Comparison of ENCODE assay signal across 8 cellular contexts in genomic region chr17:50547035-50547735, GRCh38. TPM values are rescaled to one million over a fixed set of nuclear protein-coding genes. Genes with fewer than 3 reads are reported as not detected.
DNase-seq lines count a peak whose midpoint lies in the region; ATAC-seq and TF ChIP-seq lines count a peak whose summit lies in the region.

Gene SPATA20, plus strand, starts transcription at chr17:50547174. Its CDS starts 35 bp downstream, at chr17:50547209.

- H4K20me1 ChIP-seq in DND-41 (ENCODE audit: insufficient read depth, low read length) = no peaks in the 10 kb centered on the region

- no peaks in the 10 kb centered on the region for H3K36me3 ChIP-seq in DND-41 (ENCODE audit: insufficient read depth, low read length)
- no peaks in the 10 kb centered on the region for H3K36me3 ChIP-seq in neuron (ENCODE audit: insufficient read depth, low read length)

- H3K4me2 ChIP-seq in DND-41 (ENCODE audit: insufficient read depth, low read length) = peak within 1 kb of the TSS; percentile 71

- peak; percentile 93 for TF ChIP-seq CTCF in DND-41 (IDR thresholded peaks at IDR 0.05; ENCODE audit: borderline replicate concordance, extremely low read depth, low read length, poor library complexity, severe bottlenecking)
- TF ChIP-seq CTCF in foreskin fibroblast (IDR thresholded peaks at IDR 0.05; ENCODE audit: low read depth, low read length) = peak; percentile 95

- H3K9ac ChIP-seq in DND-41 (ENCODE audit: low read depth, low read length) = peak within 1 kb of the TSS; percentile 66

- H3K4me3 ChIP-seq in DND-41 (ENCODE audit: low read depth in 1 of 2, low read length in 2 of 2) (peak within 1 kb of the TSS; percentile 16 to 59; a peak in 3 of 4 replicates), foreskin fibroblast (ENCODE audit: low read depth in 1 of 2, low read length in 2 of 2) (peak within 1 kb of the TSS; percentile 63 to 78), neuron (ENCODE audit: low read length) (peak within 1 kb of the TSS; percentile 53)

- H2AFZ ChIP-seq in DND-41 (ENCODE audit: low read depth, low read length) (peak within 1 kb of the TSS; percentile 74), neuron (ENCODE audit: low read depth, low read length) (peak within 1 kb of the TSS; percentile 58)

- DNase-seq in DND-41 (peak; percentile 84), LHCN-M2 (ENCODE audit: low read depth) (peak; percentile 79), SIG-M5 (lab: John Stamatoyannopoulos, UW) (peak; percentile 30), activated gamma-delta T cell (lab: John Stamatoyannopoulos, UW) (peak; percentile 73), foreskin fibroblast (peak; percentile 87 to 97), stromal cell of bone marrow (ENCODE audit: low read depth) (peak; percentile 81)

- H3K4me1 ChIP-seq in DND-41 (ENCODE audit: insufficient read depth, low read length) (peaks cover 26% of the 10 kb centered on the region), neuron (ENCODE audit: insufficient read depth, low read length) (peaks cover 14% of the 10 kb centered on the region)

- H3K27ac ChIP-seq in DND-41 (ENCODE audit: low read length) = peak within 1 kb of the TSS; percentile 58

- H3K9me3 ChIP-seq in DND-41 (ENCODE audit: insufficient read depth, low read length, severe bottlenecking) (no peaks in the 10 kb centered on the region), neuron (ENCODE audit: low read length) (no peaks in the 10 kb centered on the region)

- H3K27me3 ChIP-seq in DND-41 (ENCODE audit: insufficient read depth, low read length, poor library complexity) (no peaks in the 10 kb centered on the region), neuron (ENCODE audit: insufficient read depth, low read length) (no peaks in the 10 kb centered on the region)

- no peaks in the 10 kb centered on the region for H3K79me2 ChIP-seq in DND-41 (ENCODE audit: insufficient read depth, low read length)

- ATAC-seq in DND-41 (ENCODE audit: insufficient read depth, low read depth) (peak; percentile 87), GM21737 (IDR thresholded peaks at IDR 0.05; ENCODE audit: unreplicated experiment) (peak; percentile 67)

RNA-seq across cellular contexts. Expression of gene SPATA20, which starts in this region (rescaled TPM):
- 82.7 and 84.9 TPM in 2 replicates for total RNA-seq in LHCN-M2 (2014; rRNA removed)
- 25.7 TPM for polyA plus RNA-seq in LHCN-M2 (2012)

Comparison
In these comparisons a context has a peak if more than half of its experiments do, and no peak if none do; other contexts are left out.
1. Peak in every context shown above with its lines: DNase-seq, ATAC-seq, H3K4me3 ChIP-seq and H3K27ac ChIP-seq.
2. DNase-seq: peak in every context shown above with its lines; median percentile 92 in foreskin fibroblast; 84 in DND-41; 81 in stromal cell of bone marrow; 79 in LHCN-M2; 73 in activated gamma-delta T cell; 30 in SIG-M5.